In the genomic region with DNA sequence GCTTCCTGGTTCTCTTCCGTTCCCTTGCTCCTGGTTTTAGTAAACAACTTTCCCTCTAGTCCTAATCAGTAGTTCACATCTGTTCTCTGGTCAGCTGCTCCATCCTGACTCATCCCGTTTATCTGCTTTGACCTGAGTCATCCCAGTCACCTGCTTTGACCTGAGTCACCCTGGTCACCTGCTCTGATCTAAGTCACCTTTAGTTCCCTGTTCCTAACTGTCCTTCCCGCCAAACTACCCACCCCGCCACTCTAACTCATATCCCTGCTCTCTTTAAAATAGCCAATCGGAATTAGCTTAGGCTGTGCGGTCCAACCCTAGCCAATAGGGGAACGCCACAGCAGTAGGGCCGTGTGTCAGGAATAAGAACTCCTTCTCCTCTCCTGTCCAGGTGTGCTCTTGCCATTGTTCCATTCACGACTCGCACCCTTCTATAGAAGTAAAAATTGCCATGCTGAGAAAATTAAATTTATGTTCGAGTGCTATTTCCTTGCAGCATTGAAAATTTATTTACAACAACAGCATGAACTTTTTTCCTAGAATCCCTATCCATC, we compare ENCODE assay signal across 1 cellular context.
TF ChIP-seq lines count a peak whose summit lies in the region.

No MANE protein-coding gene starts in this region.

TF ChIP-seq in K562, 482 proteins besides CTCF, POLR2A, EP300 and RAD21 (continued from another document and continues in another):
- TF ChIP-seq, protein P1, sequence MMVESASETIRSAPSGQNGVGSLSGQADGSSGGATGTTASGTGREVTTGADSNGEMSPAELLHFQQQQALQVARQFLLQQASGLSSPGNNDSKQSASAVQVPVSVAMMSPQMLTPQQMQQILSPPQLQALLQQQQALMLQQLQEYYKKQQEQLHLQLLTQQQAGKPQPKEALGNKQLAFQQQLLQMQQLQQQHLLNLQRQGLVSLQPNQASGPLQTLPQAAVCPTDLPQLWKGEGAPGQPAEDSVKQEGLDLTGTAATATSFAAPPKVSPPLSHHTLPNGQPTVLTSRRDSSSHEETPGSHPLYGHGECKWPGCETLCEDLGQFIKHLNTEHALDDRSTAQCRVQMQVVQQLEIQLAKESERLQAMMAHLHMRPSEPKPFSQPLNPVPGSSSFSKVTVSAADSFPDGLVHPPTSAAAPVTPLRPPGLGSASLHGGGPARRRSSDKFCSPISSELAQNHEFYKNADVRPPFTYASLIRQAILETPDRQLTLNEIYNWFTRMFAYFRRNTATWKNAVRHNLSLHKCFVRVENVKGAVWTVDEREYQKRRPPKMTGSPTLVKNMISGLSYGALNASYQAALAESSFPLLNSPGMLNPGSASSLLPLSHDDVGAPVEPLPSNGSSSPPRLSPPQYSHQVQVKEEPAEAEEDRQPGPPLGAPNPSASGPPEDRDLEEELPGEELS (CRISPR knock-in tag; IDR thresholded peaks at IDR 0.05; ENCODE audit: borderline replicate concordance): no peak
- TF ChIP-seq CC2D1A (IDR thresholded peaks at IDR 0.05) (peak; percentile 91), ZNF583 (CRISPR knock-in tag; IDR thresholded peaks at IDR 0.05) (no peak), ADNP (tag; IDR thresholded peaks at IDR 0.05) (peak; percentile 72), PPARD (CRISPR knock-in tag; IDR thresholded peaks at IDR 0.05) (no peak), TAF15 (IDR thresholded peaks at IDR 0.05; ENCODE audit: low read depth, low read length) (no peak), GTF2A2 (tag; IDR thresholded peaks at IDR 0.05) (no peak), LEF1 (IDR thresholded peaks at IDR 0.05) (peak; percentile 90), ZKSCAN1 (IDR thresholded peaks at IDR 0.05; ENCODE audit: low read depth, low read length) (no peak), EGR1 (conservative IDR thresholded peaks at IDR 0.05) (no peak), SMAD2 (IDR thresholded peaks at IDR 0.05; ENCODE audit: low read depth, low read length) (no peak), HMG20A (CRISPR knock-in tag; conservative IDR thresholded peaks at IDR 0.05) (no peak), MCM2 (IDR thresholded peaks at IDR 0.05; ENCODE audit: low read depth) (no peak), MEF2A (IDR thresholded peaks at IDR 0.05; ENCODE audit: control insufficient read depth, low read depth, low read length) (no peak), NFIC (IDR thresholded peaks at IDR 0.05) (peak; percentile 75), DMBX1 (CRISPR knock-in tag; IDR thresholded peaks at IDR 0.05; ENCODE audit: borderline replicate concordance) (peak; percentile 83), ZKSCAN8 (CRISPR knock-in tag; IDR thresholded peaks at IDR 0.05) (0 out of 2 replicates have a peak, but pooled peaks have one; percentile 56), ZNF384 (IDR thresholded peaks at IDR 0.05; ENCODE audit: low read depth, low read length) (no peak)
- TF ChIP-seq, protein P2, sequence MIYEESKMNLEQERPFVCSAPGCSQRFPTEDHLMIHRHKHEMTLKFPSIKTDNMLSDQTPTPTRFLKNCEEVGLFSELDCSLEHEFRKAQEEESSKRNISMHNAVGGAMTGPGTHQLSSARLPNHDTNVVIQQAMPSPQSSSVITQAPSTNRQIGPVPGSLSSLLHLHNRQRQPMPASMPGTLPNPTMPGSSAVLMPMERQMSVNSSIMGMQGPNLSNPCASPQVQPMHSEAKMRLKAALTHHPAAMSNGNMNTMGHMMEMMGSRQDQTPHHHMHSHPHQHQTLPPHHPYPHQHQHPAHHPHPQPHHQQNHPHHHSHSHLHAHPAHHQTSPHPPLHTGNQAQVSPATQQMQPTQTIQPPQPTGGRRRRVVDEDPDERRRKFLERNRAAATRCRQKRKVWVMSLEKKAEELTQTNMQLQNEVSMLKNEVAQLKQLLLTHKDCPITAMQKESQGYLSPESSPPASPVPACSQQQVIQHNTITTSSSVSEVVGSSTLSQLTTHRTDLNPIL (CRISPR knock-in tag; IDR thresholded peaks at IDR 0.05): no peak
- TF ChIP-seq, protein P3, sequence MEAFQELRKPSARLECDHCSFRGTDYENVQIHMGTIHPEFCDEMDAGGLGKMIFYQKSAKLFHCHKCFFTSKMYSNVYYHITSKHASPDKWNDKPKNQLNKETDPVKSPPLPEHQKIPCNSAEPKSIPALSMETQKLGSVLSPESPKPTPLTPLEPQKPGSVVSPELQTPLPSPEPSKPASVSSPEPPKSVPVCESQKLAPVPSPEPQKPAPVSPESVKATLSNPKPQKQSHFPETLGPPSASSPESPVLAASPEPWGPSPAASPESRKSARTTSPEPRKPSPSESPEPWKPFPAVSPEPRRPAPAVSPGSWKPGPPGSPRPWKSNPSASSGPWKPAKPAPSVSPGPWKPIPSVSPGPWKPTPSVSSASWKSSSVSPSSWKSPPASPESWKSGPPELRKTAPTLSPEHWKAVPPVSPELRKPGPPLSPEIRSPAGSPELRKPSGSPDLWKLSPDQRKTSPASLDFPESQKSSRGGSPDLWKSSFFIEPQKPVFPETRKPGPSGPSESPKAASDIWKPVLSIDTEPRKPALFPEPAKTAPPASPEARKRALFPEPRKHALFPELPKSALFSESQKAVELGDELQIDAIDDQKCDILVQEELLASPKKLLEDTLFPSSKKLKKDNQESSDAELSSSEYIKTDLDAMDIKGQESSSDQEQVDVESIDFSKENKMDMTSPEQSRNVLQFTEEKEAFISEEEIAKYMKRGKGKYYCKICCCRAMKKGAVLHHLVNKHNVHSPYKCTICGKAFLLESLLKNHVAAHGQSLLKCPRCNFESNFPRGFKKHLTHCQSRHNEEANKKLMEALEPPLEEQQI (IDR thresholded peaks at IDR 0.05): peak; percentile 88
- TF ChIP-seq, protein P4, sequence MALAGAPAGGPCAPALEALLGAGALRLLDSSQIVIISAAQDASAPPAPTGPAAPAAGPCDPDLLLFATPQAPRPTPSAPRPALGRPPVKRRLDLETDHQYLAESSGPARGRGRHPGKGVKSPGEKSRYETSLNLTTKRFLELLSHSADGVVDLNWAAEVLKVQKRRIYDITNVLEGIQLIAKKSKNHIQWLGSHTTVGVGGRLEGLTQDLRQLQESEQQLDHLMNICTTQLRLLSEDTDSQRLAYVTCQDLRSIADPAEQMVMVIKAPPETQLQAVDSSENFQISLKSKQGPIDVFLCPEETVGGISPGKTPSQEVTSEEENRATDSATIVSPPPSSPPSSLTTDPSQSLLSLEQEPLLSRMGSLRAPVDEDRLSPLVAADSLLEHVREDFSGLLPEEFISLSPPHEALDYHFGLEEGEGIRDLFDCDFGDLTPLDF (CRISPR knock-in tag; IDR thresholded peaks at IDR 0.05): peak; percentile 82
- TF ChIP-seq, protein P5, sequence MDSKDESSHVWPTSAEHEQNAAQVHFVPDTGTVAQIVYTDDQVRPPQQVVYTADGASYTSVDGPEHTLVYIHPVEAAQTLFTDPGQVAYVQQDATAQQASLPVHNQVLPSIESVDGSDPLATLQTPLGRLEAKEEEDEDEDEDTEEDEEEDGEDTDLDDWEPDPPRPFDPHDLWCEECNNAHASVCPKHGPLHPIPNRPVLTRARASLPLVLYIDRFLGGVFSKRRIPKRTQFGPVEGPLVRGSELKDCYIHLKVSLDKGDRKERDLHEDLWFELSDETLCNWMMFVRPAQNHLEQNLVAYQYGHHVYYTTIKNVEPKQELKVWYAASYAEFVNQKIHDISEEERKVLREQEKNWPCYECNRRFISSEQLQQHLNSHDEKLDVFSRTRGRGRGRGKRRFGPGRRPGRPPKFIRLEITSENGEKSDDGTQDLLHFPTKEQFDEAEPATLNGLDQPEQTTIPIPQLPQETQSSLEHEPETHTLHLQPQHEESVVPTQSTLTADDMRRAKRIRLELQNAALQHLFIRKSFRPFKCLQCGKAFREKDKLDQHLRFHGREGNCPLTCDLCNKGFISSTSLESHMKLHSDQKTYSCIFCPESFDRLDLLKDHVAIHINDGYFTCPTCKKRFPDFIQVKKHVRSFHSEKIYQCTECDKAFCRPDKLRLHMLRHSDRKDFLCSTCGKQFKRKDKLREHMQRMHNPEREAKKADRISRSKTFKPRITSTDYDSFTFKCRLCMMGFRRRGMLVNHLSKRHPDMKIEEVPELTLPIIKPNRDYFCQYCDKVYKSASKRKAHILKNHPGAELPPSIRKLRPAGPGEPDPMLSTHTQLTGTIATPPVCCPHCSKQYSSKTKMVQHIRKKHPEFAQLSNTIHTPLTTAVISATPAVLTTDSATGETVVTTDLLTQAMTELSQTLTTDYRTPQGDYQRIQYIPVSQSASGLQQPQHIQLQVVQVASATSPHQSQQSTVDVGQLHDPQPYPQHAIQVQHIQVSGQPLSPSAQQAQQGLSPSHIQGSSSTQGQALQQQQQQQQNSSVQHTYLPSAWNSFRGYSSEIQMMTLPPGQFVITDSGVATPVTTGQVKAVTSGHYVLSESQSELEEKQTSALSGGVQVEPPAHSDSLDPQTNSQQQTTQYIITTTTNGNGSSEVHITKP (IDR thresholded peaks at IDR 0.05; ENCODE audit: partially characterized antibody): no peak
- TF ChIP-seq, protein P6, sequence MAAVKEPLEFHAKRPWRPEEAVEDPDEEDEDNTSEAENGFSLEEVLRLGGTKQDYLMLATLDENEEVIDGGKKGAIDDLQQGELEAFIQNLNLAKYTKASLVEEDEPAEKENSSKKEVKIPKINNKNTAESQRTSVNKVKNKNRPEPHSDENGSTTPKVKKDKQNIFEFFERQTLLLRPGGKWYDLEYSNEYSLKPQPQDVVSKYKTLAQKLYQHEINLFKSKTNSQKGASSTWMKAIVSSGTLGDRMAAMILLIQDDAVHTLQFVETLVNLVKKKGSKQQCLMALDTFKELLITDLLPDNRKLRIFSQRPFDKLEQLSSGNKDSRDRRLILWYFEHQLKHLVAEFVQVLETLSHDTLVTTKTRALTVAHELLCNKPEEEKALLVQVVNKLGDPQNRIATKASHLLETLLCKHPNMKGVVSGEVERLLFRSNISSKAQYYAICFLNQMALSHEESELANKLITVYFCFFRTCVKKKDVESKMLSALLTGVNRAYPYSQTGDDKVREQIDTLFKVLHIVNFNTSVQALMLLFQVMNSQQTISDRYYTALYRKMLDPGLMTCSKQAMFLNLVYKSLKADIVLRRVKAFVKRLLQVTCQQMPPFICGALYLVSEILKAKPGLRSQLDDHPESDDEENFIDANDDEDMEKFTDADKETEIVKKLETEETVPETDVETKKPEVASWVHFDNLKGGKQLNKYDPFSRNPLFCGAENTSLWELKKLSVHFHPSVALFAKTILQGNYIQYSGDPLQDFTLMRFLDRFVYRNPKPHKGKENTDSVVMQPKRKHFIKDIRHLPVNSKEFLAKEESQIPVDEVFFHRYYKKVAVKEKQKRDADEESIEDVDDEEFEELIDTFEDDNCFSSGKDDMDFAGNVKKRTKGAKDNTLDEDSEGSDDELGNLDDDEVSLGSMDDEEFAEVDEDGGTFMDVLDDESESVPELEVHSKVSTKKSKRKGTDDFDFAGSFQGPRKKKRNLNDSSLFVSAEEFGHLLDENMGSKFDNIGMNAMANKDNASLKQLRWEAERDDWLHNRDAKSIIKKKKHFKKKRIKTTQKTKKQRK (IDR thresholded peaks at IDR 0.05; ENCODE audit: borderline replicate concordance, low read depth, low read length): no peak
- TF ChIP-seq, protein P7, sequence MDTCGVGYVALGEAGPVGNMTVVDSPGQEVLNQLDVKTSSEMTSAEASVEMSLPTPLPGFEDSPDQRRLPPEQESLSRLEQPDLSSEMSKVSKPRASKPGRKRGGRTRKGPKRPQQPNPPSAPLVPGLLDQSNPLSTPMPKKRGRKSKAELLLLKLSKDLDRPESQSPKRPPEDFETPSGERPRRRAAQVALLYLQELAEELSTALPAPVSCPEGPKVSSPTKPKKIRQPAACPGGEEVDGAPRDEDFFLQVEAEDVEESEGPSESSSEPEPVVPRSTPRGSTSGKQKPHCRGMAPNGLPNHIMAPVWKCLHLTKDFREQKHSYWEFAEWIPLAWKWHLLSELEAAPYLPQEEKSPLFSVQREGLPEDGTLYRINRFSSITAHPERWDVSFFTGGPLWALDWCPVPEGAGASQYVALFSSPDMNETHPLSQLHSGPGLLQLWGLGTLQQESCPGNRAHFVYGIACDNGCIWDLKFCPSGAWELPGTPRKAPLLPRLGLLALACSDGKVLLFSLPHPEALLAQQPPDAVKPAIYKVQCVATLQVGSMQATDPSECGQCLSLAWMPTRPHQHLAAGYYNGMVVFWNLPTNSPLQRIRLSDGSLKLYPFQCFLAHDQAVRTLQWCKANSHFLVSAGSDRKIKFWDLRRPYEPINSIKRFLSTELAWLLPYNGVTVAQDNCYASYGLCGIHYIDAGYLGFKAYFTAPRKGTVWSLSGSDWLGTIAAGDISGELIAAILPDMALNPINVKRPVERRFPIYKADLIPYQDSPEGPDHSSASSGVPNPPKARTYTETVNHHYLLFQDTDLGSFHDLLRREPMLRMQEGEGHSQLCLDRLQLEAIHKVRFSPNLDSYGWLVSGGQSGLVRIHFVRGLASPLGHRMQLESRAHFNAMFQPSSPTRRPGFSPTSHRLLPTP (IDR thresholded peaks at IDR 0.05; ENCODE audit: borderline replicate concordance, extremely low read depth, insufficient read length): no peak
- TF ChIP-seq, protein P8, sequence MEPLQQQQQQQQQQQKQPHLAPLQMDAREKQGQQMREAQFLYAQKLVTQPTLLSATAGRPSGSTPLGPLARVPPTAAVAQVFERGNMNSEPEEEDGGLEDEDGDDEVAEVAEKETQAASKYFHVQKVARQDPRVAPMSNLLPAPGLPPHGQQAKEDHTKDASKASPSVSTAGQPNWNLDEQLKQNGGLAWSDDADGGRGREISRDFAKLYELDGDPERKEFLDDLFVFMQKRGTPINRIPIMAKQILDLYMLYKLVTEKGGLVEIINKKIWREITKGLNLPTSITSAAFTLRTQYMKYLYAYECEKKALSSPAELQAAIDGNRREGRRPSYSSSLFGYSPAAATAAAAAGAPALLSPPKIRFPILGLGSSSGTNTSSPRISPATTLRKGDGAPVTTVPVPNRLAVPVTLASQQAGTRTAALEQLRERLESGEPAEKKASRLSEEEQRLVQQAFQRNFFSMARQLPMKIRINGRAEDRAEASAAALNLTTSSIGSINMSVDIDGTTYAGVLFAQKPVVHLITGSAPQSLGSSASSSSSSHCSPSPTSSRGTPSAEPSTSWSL (CRISPR knock-in tag; IDR thresholded peaks at IDR 0.05; ENCODE audit: borderline replicate concordance): 0 out of 2 replicates have a peak, but pooled peaks have one; percentile 22
- TF ChIP-seq, protein P9, sequence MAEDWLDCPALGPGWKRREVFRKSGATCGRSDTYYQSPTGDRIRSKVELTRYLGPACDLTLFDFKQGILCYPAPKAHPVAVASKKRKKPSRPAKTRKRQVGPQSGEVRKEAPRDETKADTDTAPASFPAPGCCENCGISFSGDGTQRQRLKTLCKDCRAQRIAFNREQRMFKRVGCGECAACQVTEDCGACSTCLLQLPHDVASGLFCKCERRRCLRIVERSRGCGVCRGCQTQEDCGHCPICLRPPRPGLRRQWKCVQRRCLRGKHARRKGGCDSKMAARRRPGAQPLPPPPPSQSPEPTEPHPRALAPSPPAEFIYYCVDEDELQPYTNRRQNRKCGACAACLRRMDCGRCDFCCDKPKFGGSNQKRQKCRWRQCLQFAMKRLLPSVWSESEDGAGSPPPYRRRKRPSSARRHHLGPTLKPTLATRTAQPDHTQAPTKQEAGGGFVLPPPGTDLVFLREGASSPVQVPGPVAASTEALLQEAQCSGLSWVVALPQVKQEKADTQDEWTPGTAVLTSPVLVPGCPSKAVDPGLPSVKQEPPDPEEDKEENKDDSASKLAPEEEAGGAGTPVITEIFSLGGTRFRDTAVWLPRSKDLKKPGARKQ (CRISPR knock-in tag; IDR thresholded peaks at IDR 0.05): no peak
- TF ChIP-seq, protein P10, sequence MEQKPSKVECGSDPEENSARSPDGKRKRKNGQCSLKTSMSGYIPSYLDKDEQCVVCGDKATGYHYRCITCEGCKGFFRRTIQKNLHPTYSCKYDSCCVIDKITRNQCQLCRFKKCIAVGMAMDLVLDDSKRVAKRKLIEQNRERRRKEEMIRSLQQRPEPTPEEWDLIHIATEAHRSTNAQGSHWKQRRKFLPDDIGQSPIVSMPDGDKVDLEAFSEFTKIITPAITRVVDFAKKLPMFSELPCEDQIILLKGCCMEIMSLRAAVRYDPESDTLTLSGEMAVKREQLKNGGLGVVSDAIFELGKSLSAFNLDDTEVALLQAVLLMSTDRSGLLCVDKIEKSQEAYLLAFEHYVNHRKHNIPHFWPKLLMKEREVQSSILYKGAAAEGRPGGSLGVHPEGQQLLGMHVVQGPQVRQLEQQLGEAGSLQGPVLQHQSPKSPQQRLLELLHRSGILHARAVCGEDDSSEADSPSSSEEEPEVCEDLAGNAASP (IDR thresholded peaks at IDR 0.05): peak; percentile 77
